Comparison of ENCODE assay signal across 21 cellular contexts in the genomic region with DNA sequence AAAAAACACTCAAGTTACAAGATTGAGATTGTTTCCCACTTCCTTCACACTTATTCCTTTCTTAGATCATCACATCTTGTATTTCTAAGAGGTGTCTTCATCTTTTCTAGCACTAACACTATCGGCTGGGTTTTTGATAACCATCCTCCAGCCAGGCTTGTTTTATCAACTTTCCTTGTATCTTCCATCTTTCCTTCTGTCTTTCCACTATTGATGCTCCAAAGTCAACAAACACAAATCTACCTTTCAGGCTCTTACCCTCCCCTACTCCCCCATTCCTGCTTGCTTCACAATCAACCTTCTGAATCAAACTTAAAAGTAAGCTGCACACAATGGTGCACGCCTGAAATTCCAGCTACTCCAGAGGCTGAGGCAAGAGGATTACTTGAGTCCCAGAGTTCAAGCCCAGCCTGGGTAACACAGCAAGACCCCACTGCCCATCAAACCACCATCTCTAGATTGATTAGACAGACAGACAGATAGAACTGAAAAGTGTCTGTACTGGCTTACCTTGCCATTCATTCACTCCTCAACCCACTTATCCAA. TPM values are rescaled to one million over a fixed set of nuclear protein-coding genes. Genes with fewer than 3 reads are reported as not detected.
A peak's percentile ranks its signal among the peaks of the same experiment; 100 is the strongest.
DNase-seq lines count a peak whose midpoint lies in the region; ATAC-seq, FAIRE-seq and TF ChIP-seq lines count a peak whose summit lies in the region.
"Had no signal": no experiment of that assay in that cellular context is flagged by ENCODE, and none has a peak within 500 bp of the region (broad histone marks: within the 10 kb centered on the region; RNA-seq: fewer than 3 reads in every experiment).

No MANE protein-coding gene starts in this region.

- H3K9ac ChIP-seq in keratinocyte (ENCODE audit: control insufficient read depth, extremely low read depth, insufficient read depth, low read length) (no peak overlapping the region), Karpas-422 (ENCODE audit: low read length) (no peak overlapping the region)

- intact Hi-C loops in left ventricle myocardium superior (cut with micrococcal nuclease) (no loop called here), activated B cell treated with CpG ODN at 0.5 μM for 24 hours (cut with micrococcal nuclease) (loop anchor here (1.0 kb wide), 1 partner anchor 8 kb away; no protein-coding TSS in a partner anchor)

- H3K27me3 ChIP-seq in cardiac muscle cell (no peaks in the 10 kb centered on the region), keratinocyte (ENCODE audit: control insufficient read depth, extremely low read depth, insufficient read depth, low read length) (no peaks in the 10 kb centered on the region), Karpas-422 (ENCODE audit: low read length) (no peaks in the 10 kb centered on the region), Peyer's patch (no peaks in the 10 kb centered on the region)

- peaks cover 15% of the 10 kb centered on the region for H3K9me1 ChIP-seq in keratinocyte (ENCODE audit: control insufficient read depth, extremely low read depth, insufficient read depth, low read length)

- H3K9me3 ChIP-seq in cardiac muscle cell (ENCODE audit: low read depth) (no peaks in the 10 kb centered on the region), keratinocyte (ENCODE audit: control insufficient read depth, low read depth, low read length) (no peaks in the 10 kb centered on the region), Karpas-422 (ENCODE audit: low read length) (no peaks in the 10 kb centered on the region), Peyer's patch (no peaks in the 10 kb centered on the region)

- no peak for FAIRE-seq in keratinocyte (lab: Jason Lieb, UNC)
- FAIRE-seq: HTR-8/SVneo, urothelium cell line had no signal

- H3K4me1 ChIP-seq in cardiac muscle cell (ENCODE audit: low read depth) (peaks cover 44% of the 10 kb centered on the region), keratinocyte (ENCODE audit: control insufficient read depth, extremely low read depth, insufficient read depth, low read length) (peaks cover 52% of the 10 kb centered on the region), Karpas-422 (ENCODE audit: low read length) (peaks cover 4% of the 10 kb centered on the region), Peyer's patch (peaks cover 0 to 49% (median 11%) of the 10 kb centered on the region in 4 donors)

- H3K79me2 ChIP-seq in keratinocyte (ENCODE audit: control insufficient read depth, insufficient read depth, low read length): peaks cover 97% of the 10 kb centered on the region
- H3K79me2 ChIP-seq in Karpas-422 (ENCODE audit: low read length): peaks cover 6% of the 10 kb centered on the region; the same call in 1 of the 2 replicates

- H3K4me2 ChIP-seq in keratinocyte (ENCODE audit: control insufficient read depth, extremely low read depth, insufficient read depth, low read depth, low read length): peak overlapping the region; percentile 70
- no peak overlapping the region for H3K4me2 ChIP-seq in Karpas-422 (ENCODE audit: low read depth, low read length, poor library complexity, severe bottlenecking)

- CTCF ChIA-PET in activated B cell treated with CpG ODN at 0.5 μM for 24 hours (lab: Charles Lee): interaction anchor here (2.7 kb wide), 1 partner anchor 11 kb away, joined by 9 read pairs; no protein-coding TSS in a partner anchor

- H2AFZ ChIP-seq in keratinocyte (ENCODE audit: control insufficient read depth, low read length) (no peak overlapping the region), Karpas-422 (ENCODE audit: low read length) (no peak overlapping the region)

- no peak for TF ChIP-seq POLR2A in Peyer's patch (IDR thresholded peaks at IDR 0.05)

- peaks cover 26% of the 10 kb centered on the region for H4K20me1 ChIP-seq in keratinocyte (ENCODE audit: control insufficient read depth, extremely low read depth, insufficient read depth, low read length)
- H4K20me1 ChIP-seq in Karpas-422 (ENCODE audit: insufficient read depth, low read depth, low read length): peaks cover 87% of the 10 kb centered on the region

- H3K9me3 Mint-ChIP-seq in activated B cell treated with CpG ODN at 0.5 μM for 24 hours: no peaks in the 10 kb centered on the region
- H3K9me3 Mint-ChIP-seq: activated naive CD8-positive, alpha-beta T cell treated with anti-CD3 and anti-CD28 coated beads, Interleukin-2, amount 10 ng/mL, durations not matched to agents 7 days and 5 days; activated T-cell treated with anti-CD3 and anti-CD28 coated beads, Interleukin-2, amount 50 U/mL, for 72 hours; dendritic cell treated with granulocyte-macrophage colony-stimulating factor and Interleukin-4, amounts not matched to agents 40 ng/mL and 50 ng/mL, for 4 days; neural crest cell had no signal

- dilution Hi-C loops in keratinocyte (cut with MboI; ENCODE audit: extremely low pct_ligation_motif_present, low sequenced_read_pairs): no loop called here

- H3K27ac ChIP-seq in cardiac muscle cell (peak overlapping the region; percentile 29), keratinocyte (ENCODE audit: control insufficient read depth, insufficient read depth, low read length) (peak overlapping the region; percentile 29), Karpas-422 (ENCODE audit: low read length) (no peak overlapping the region), Peyer's patch (no peak overlapping the region)

- POLR2A ChIA-PET in activated B cell treated with CpG ODN at 0.5 μM for 24 hours (lab: Charles Lee): interaction anchor here (0.6 to 1.2 kb wide), 2 partner anchors 12 to 314 kb away, joined by 8 to 9 read pairs; no protein-coding TSS in a partner anchor

- DNase-seq in cardiac muscle cell (ENCODE audit: low read depth in 1 of 2, low spot score in 1 of 2) (no peak), left ventricle myocardium superior (no peak), activated B cell treated with CpG ODN at 0.5 μM for 24 hours (no peak), keratinocyte (ENCODE audit: low read depth, low spot score) (no peak), GM10266 (ENCODE audit: extremely low spot score) (no peak), Karpas-422 (no peak), Peyer's patch (no peak), NOMO-1 treated with DMSO at 0.1 percent for 48 hours (lab: John Stamatoyannopoulos, UW; ENCODE audit: unreplicated experiment) (no peak)
- DNase-seq: activated naive CD8-positive, alpha-beta T cell treated with anti-CD3 and anti-CD28 coated beads, Interleukin-2, amount 10 ng/mL, durations not matched to agents 7 days and 5 days; activated T-cell treated with anti-CD3 and anti-CD28 coated beads, Interleukin-2, amount 50 U/mL, for 72 hours; DMS79 treated with DMSO at 0.1 percent for 48 hours; foreskin fibroblast; NCI-H1436 treated with DMSO at 0.1 percent for 48 hours; NCI-H2171 treated with DMSO at 0.1 percent for 48 hours; SHP77; stimulated activated CD4-positive, alpha-beta T cell treated with anti-CD3 and anti-CD28 coated beads, Interleukin-4, amount 100 ng/mL, for 4 hours; T-helper 1 cell had no signal

- H3K36me3 ChIP-seq in cardiac muscle cell (no peaks in the 10 kb centered on the region), keratinocyte (ENCODE audit: control insufficient read depth in 2 of 2, extremely low read depth in 1 of 2, insufficient read depth in 2 of 2, low read length in 2 of 2) (no peaks in the 10 kb centered on the region), Karpas-422 (ENCODE audit: insufficient read depth, low read length) (no peaks in the 10 kb centered on the region), Peyer's patch (no peaks in the 10 kb centered on the region)

- TF ChIP-seq CTCF in cardiac muscle cell (IDR thresholded peaks at IDR 0.05; ENCODE audit: low read depth, low read length): no peak
- no peak for TF ChIP-seq CTCF in activated B cell treated with CpG ODN at 0.5 μM for 24 hours (IDR thresholded peaks at IDR 0.05)
- TF ChIP-seq CTCF in keratinocyte (optimal IDR thresholded peaks at IDR 0.05 in 1 of 3, IDR thresholded peaks at IDR 0.05 in 1 of 3, conservative IDR thresholded peaks at IDR 0.05 in 1 of 3; ENCODE audit: extremely low read depth in 1 of 3, insufficient read depth in 2 of 3, low read length in 3 of 3): no peak
- no peak for TF ChIP-seq CTCF in GM10266 (IDR thresholded peaks at IDR 0.05; ENCODE audit: control insufficient read depth, insufficient read depth, low read depth, missing control alignments)
- no peak for TF ChIP-seq CTCF in Peyer's patch (IDR thresholded peaks at IDR 0.05)

- H3K4me3 Mint-ChIP-seq in activated B cell treated with CpG ODN at 0.5 μM for 24 hours: peak overlapping the region; percentile 5
- H3K4me3 Mint-ChIP-seq: activated naive CD8-positive, alpha-beta T cell treated with anti-CD3 and anti-CD28 coated beads, Interleukin-2, amount 10 ng/mL, durations not matched to agents 7 days and 5 days; dendritic cell treated with granulocyte-macrophage colony-stimulating factor and Interleukin-4, amounts not matched to agents 40 ng/mL and 50 ng/mL, for 4 days; neural crest cell had no signal

- H3K4me1 Mint-ChIP-seq in activated B cell treated with CpG ODN at 0.5 μM for 24 hours: peaks cover 45% of the 10 kb centered on the region

- no peaks in the 10 kb centered on the region for H3K27me3 Mint-ChIP-seq in activated B cell treated with CpG ODN at 0.5 μM for 24 hours
- H3K27me3 Mint-ChIP-seq: activated naive CD8-positive, alpha-beta T cell treated with anti-CD3 and anti-CD28 coated beads, Interleukin-2, amount 10 ng/mL, durations not matched to agents 7 days and 5 days; dendritic cell treated with granulocyte-macrophage colony-stimulating factor and Interleukin-4, amounts not matched to agents 40 ng/mL and 50 ng/mL, for 4 days had no signal

- H3K4me3 ChIP-seq in cardiac muscle cell (no peak overlapping the region), keratinocyte (ENCODE audit: control insufficient read depth in 2 of 3, extremely low read depth in 1 of 3, insufficient read depth in 2 of 3, low read depth in 1 of 3, low read length in 3 of 3) (no peak overlapping the region), Karpas-422 (ENCODE audit: low read length) (no peak overlapping the region), Peyer's patch (no peak overlapping the region)

- no peaks in the 10 kb centered on the region for H3K36me3 Mint-ChIP-seq in activated B cell treated with CpG ODN at 0.5 μM for 24 hours (ENCODE audit: low read depth)

- peak overlapping the region; percentile 5 for H3K27ac Mint-ChIP-seq in activated B cell treated with CpG ODN at 0.5 μM for 24 hours
- H3K27ac Mint-ChIP-seq: activated naive CD8-positive, alpha-beta T cell treated with anti-CD3 and anti-CD28 coated beads, Interleukin-2, amount 10 ng/mL, durations not matched to agents 7 days and 5 days; activated T-cell treated with anti-CD3 and anti-CD28 coated beads, Interleukin-2, amount 50 U/mL, for 72 hours; dendritic cell treated with granulocyte-macrophage colony-stimulating factor and Interleukin-4, amounts not matched to agents 40 ng/mL and 50 ng/mL, for 4 days had no signal

- H3K9me2 ChIP-seq in Karpas-422 (replicated peaks; ENCODE audit: insufficient read depth, low read length): no peaks in the 10 kb centered on the region

- ATAC-seq in left ventricle myocardium superior: no peak
- no peak for ATAC-seq in activated B cell treated with CpG ODN at 0.5 μM for 24 hours (ENCODE audit: low read depth)
- ATAC-seq: activated T-cell treated with anti-CD3 and anti-CD28 coated beads, Interleukin-2, amount 50 U/mL, for 72 hours had no signal

RNA-seq across cellular contexts. Expression of a gene that starts 12.9 kb away (rescaled TPM):
- 49.5 and 94.3 TPM in 2 replicates for total RNA-seq in cardiac muscle cell
- polyA plus RNA-seq in cardiac muscle cell: 31.3 and 39.2 TPM in 2 replicates
- 64.0 TPM for total RNA-seq in left ventricle myocardium superior
- total RNA-seq in activated B cell treated with CpG ODN at 0.5 μM for 24 hours: 164 and 183 TPM in 2 replicates
- polyA plus RNA-seq in keratinocyte: 25.9 to 31.7 TPM (median 28.2 TPM) in 3 replicates
- 25.4 TPM for polyA plus RNA-seq in keratinocyte (2011; ENCODE audit: low read depth)
- polyA plus RNA-seq in keratinocyte (2011; cell fraction: cytosol; rRNA removed): 17.3 and 28.0 TPM in 2 replicates
- polyA plus RNA-seq in keratinocyte (2011; cell fraction: nucleus; rRNA removed): 56.7 and 69.2 TPM in 2 replicates
- 19.9 and 27.2 TPM in 2 replicates for polyA plus RNA-seq in keratinocyte (2012; ENCODE audit: low replicate concordance)
- polyA minus RNA-seq in keratinocyte: 57.7 to 176 TPM (median 96.7 TPM) in 3 replicates
- polyA minus RNA-seq in keratinocyte (2011; cell fraction: cytosol; rRNA and poly(A)+ RNA removed): 37.2 TPM
- 132 and 288 TPM in 2 replicates for polyA minus RNA-seq in keratinocyte (2011; cell fraction: nucleus; rRNA and poly(A)+ RNA removed)
- 18.8 and 37.5 TPM in 2 replicates for total RNA-seq in Karpas-422 (2014; rRNA removed; shearing (Covaris generic); ENCODE audit: low replicate concordance)
- total RNA-seq in Peyer's patch: 100 to 1,000 TPM; 127 to 181 (median 145) TPM

Comparison
In these comparisons a context has a peak if more than half of its experiments do, and no peak if none do; other contexts are left out.
1. H3K27ac ChIP-seq: peak in cardiac muscle cell (single experiment) and keratinocyte (single experiment); none in Karpas-422 (single experiment) and Peyer's patch (0 of 4).